Comparison of ENCODE assay signal across 22 cellular contexts in genomic region chr1:30990594-30990993, GRCh38.
DNase-seq lines count a peak whose midpoint lies in the region; ATAC-seq and TF ChIP-seq lines count a peak whose summit lies in the region.
"Had no signal": no experiment of that assay in that cellular context is flagged by ENCODE, and none has a peak within 500 bp of the region (broad histone marks: within the 10 kb centered on the region; RNA-seq: fewer than 3 reads in every experiment).

No MANE protein-coding gene starts in this region.

- H2AFZ ChIP-seq in mammary epithelial cell (ENCODE audit: low read depth, low read length) (no peak overlapping the region), osteoblast (ENCODE audit: low read length) (no peak overlapping the region), neural progenitor cell (replicated peaks) (no peak overlapping the region)

- H3K27me3 Mint-ChIP-seq in MCF 10A (ENCODE audit: insufficient read depth, unreplicated experiment): no peaks in the 10 kb centered on the region
- no peaks in the 10 kb centered on the region for H3K27me3 Mint-ChIP-seq in chondrocyte (ENCODE audit: low read depth)
- H3K27me3 Mint-ChIP-seq in neural progenitor cell (ENCODE audit: insufficient read depth, low read depth): no peaks in the 10 kb centered on the region
- H3K27me3 Mint-ChIP-seq: activated naive CD4-positive, alpha-beta T cell treated with anti-CD3 and anti-CD28 coated beads, Interleukin-2, amount 50 U/mL, for 24 hours; CD8-positive, alpha-beta memory T cell; memory B cell; stimulated activated naive CD8-positive, alpha-beta T cell treated with anti-CD3 and anti-CD28 coated beads, Interleukin-15, Interleukin-2, amounts not matched to agents 100 ng/mL and 50 ng/mL, for 24 hours had no signal

- H3K9me3 ChIP-seq in mammary epithelial cell (replicated peaks; ENCODE audit: insufficient read depth, low read length) (no peaks in the 10 kb centered on the region), osteoblast (ENCODE audit: low read depth, low read length) (no peaks in the 10 kb centered on the region), neural progenitor cell (ENCODE audit: low read depth) (no peaks in the 10 kb centered on the region)
- H3K9me3 ChIP-seq: right atrium auricular region, thyroid gland had no signal

- no peak overlapping the region for H3K9ac ChIP-seq in mammary epithelial cell (ENCODE audit: insufficient read depth, low read length)
- H3K9ac ChIP-seq in neural progenitor cell: no peak overlapping the region

- H4K20me1 ChIP-seq in mammary epithelial cell (ENCODE audit: insufficient read depth, low read length): no peaks in the 10 kb centered on the region
- H4K20me1 ChIP-seq in osteoblast (ENCODE audit: insufficient read depth, low read length): peaks cover 56% of the 10 kb centered on the region
- peaks cover 100% of the 10 kb centered on the region for H4K20me1 ChIP-seq in neural progenitor cell (ENCODE audit: low read depth)

- H3K27ac ChIP-seq in mammary epithelial cell (ENCODE audit: insufficient read depth, low read depth, low read length): no peak overlapping the region
- peak overlapping the region; percentile 52 for H3K27ac ChIP-seq in osteoblast (ENCODE audit: low read depth, low read length)
- H3K27ac ChIP-seq in neural progenitor cell: no peak overlapping the region
- H3K27ac ChIP-seq: right atrium auricular region, thyroid gland had no signal

- H3K4me3 Mint-ChIP-seq in MCF 10A (ENCODE audit: unreplicated experiment): no peak overlapping the region
- no peak overlapping the region for H3K4me3 Mint-ChIP-seq in chondrocyte (ENCODE audit: unreplicated experiment)
- no peak overlapping the region for H3K4me3 Mint-ChIP-seq in neural progenitor cell
- H3K4me3 Mint-ChIP-seq: activated naive CD4-positive, alpha-beta T cell treated with anti-CD3 and anti-CD28 coated beads, Interleukin-2, amount 50 U/mL, for 24 hours; CD8-positive, alpha-beta memory T cell; H9; memory B cell; stimulated activated naive CD8-positive, alpha-beta T cell treated with anti-CD3 and anti-CD28 coated beads, Interleukin-15, Interleukin-2, amounts not matched to agents 100 ng/mL and 50 ng/mL, for 24 hours had no signal

- BruUV-seq in MCF 10A (replicated peaks; lab: Mats Ljungman, UMichigan) (no TSS peak), mammary epithelial cell (replicated peaks; lab: Mats Ljungman, UMichigan) (no TSS peak)

- H3K4me1 ChIP-seq in mammary epithelial cell (ENCODE audit: insufficient read depth, low read length) (no peaks in the 10 kb centered on the region), osteoblast (ENCODE audit: insufficient read depth, low read length) (peaks cover 31% of the 10 kb centered on the region), neural progenitor cell (peaks cover 14% of the 10 kb centered on the region)

- H3K27ac Mint-ChIP-seq in MCF 10A (ENCODE audit: low read depth, unreplicated experiment) (peak overlapping the region; percentile 40), chondrocyte (ENCODE audit: unreplicated experiment) (peak overlapping the region; percentile 89), neural progenitor cell (no peak overlapping the region)
- H3K27ac Mint-ChIP-seq: activated naive CD4-positive, alpha-beta T cell treated with anti-CD3 and anti-CD28 coated beads, Interleukin-2, amount 50 U/mL, for 24 hours; memory B cell; stimulated activated naive CD8-positive, alpha-beta T cell treated with anti-CD3 and anti-CD28 coated beads, Interleukin-15, Interleukin-2, amounts not matched to agents 100 ng/mL and 50 ng/mL, for 24 hours had no signal

- H3K4me2 ChIP-seq in mammary epithelial cell (ENCODE audit: insufficient read depth, low read depth, low read length) (no peak overlapping the region), osteoblast (ENCODE audit: insufficient read depth, low read length) (peak overlapping the region; percentile 5), neural progenitor cell (no peak overlapping the region)

- no peak for DNase-seq in MCF 10A (ENCODE audit: unreplicated experiment)
- no peak for DNase-seq in mammary epithelial cell
- no peak for DNase-seq in chondrocyte (ENCODE audit: low spot score)
- DNase-seq in osteoblast (ENCODE audit: insufficient read length, low spot score, missing footprints): no peak
- DNase-seq in retina: no peak
- no peak for DNase-seq in neural progenitor cell (ENCODE audit: low spot score)
- DNase-seq: activated T-cell treated with anti-CD3 and anti-CD28 coated beads, Interleukin-2, amount 50 U/mL, for 48 hours; aorta; caudate nucleus; CD8-positive, alpha-beta memory T cell; DMS53; H9; NCI-H146; NCI-H2171; NCI-H526; thyroid gland had no signal

- in situ Hi-C loops in mammary epithelial cell (cut with MboI; ENCODE audit: low sequenced_read_pairs in 2 of 2): no loop called here

- TF ChIP-seq CTCF in MCF 10A (IDR thresholded peaks at IDR 0.05; ENCODE audit: unreplicated experiment) (no peak), mammary epithelial cell (conservative IDR thresholded peaks at IDR 0.05 in 1 of 2, IDR thresholded peaks at IDR 0.05 in 1 of 2; ENCODE audit: extremely low read depth in 1 of 2, insufficient read depth in 1 of 2, low read depth in 1 of 2, low read length in 2 of 2) (no peak), chondrocyte (IDR thresholded peaks at IDR 0.05) (no peak), osteoblast (IDR thresholded peaks at IDR 0.05; ENCODE audit: extremely low read depth, low read depth, low read length) (no peak), neural progenitor cell (IDR thresholded peaks at IDR 0.05) (no peak)

- no peaks in the 10 kb centered on the region for H3K27me3 ChIP-seq in mammary epithelial cell (ENCODE audit: insufficient read depth, low read length)
- no peaks in the 10 kb centered on the region for H3K27me3 ChIP-seq in osteoblast (ENCODE audit: insufficient read depth, low read length)
- H3K27me3 ChIP-seq in neural progenitor cell: no peaks in the 10 kb centered on the region
- H3K27me3 ChIP-seq: right atrium auricular region, thyroid gland had no signal

- H3K4me3 ChIP-seq in mammary epithelial cell (replicated peaks in 1 of 3; ENCODE audit: insufficient read depth in 1 of 3, low read depth in 2 of 3, low read length in 3 of 3): no peak overlapping the region
- no peak overlapping the region for H3K4me3 ChIP-seq in osteoblast (ENCODE audit: insufficient read depth, low read length)
- no peak overlapping the region for H3K4me3 ChIP-seq in neural progenitor cell
- H3K4me3 ChIP-seq: right atrium auricular region, thyroid gland had no signal

- CTCF ChIA-PET in MCF 10A (lab: Yijun Ruan, JAX) (interaction anchor here (0.6 kb wide), 1 partner anchor 172 kb away, joined by 3 read pairs; no protein-coding TSS in a partner anchor), mammary epithelial cell (lab: Charles Lee; ENCODE audit: low non-redundant PET) (no interaction called here)

- dilution Hi-C loops in mammary epithelial cell (cut with HindIII; ENCODE audit: low sequenced_read_pairs): no loop called here

- WGBS in mammary epithelial cell (ENCODE audit: low coverage, missing lambda C conversion rate): 89% methylated on average over 3 of the region's 3 CpGs

- peaks cover 48% of the 10 kb centered on the region for H3F3A ChIP-seq in neural progenitor cell (ENCODE audit: low read depth)

- intact Hi-C loops in MCF 10A (cut with micrococcal nuclease) (no loop called here), mammary epithelial cell (cut with micrococcal nuclease) (no loop called here)

- H3K9me3 Mint-ChIP-seq in MCF 10A (ENCODE audit: unreplicated experiment): no peaks in the 10 kb centered on the region
- H3K9me3 Mint-ChIP-seq in chondrocyte (ENCODE audit: low read depth): no peaks in the 10 kb centered on the region
- H3K9me3 Mint-ChIP-seq in neural progenitor cell: no peaks in the 10 kb centered on the region
- H3K9me3 Mint-ChIP-seq: activated naive CD4-positive, alpha-beta T cell treated with anti-CD3 and anti-CD28 coated beads, Interleukin-2, amount 50 U/mL, for 24 hours; CD8-positive, alpha-beta memory T cell; H9; stimulated activated naive CD8-positive, alpha-beta T cell treated with anti-CD3 and anti-CD28 coated beads, Interleukin-15, Interleukin-2, amounts not matched to agents 100 ng/mL and 50 ng/mL, for 24 hours had no signal

- ATAC-seq in HG03025 (IDR thresholded peaks at IDR 0.05; ENCODE audit: low FRiP score, unreplicated experiment): no peak
- ATAC-seq in HG03469 (IDR thresholded peaks at IDR 0.05; ENCODE audit: unreplicated experiment): no peak

- POLR2A ChIA-PET in MCF 10A (lab: Yijun Ruan, JAX): interaction anchor here (0.8 to 1.8 kb wide), 2 partner anchors 9 to 16 kb away, joined by 5 to 10 read pairs; no protein-coding TSS in a partner anchor

- peaks cover 15% of the 10 kb centered on the region for H3K36me3 ChIP-seq in mammary epithelial cell (ENCODE audit: insufficient read depth, low read length)
- peaks cover 19% of the 10 kb centered on the region for H3K36me3 ChIP-seq in osteoblast (ENCODE audit: insufficient read depth, low read length)
- H3K36me3 ChIP-seq in neural progenitor cell: peaks cover 16% of the 10 kb centered on the region

- H3K4me1 Mint-ChIP-seq in MCF 10A (ENCODE audit: insufficient read depth, unreplicated experiment): peaks cover 39% of the 10 kb centered on the region
- peaks cover 62% of the 10 kb centered on the region for H3K4me1 Mint-ChIP-seq in chondrocyte (ENCODE audit: low read depth)
- H3K4me1 Mint-ChIP-seq in neural progenitor cell: peaks cover 8% of the 10 kb centered on the region

- H3K79me2 ChIP-seq in mammary epithelial cell (ENCODE audit: insufficient read depth, low read length) (peaks cover 96% of the 10 kb centered on the region), osteoblast (ENCODE audit: insufficient read depth, low read length) (peaks cover 95% of the 10 kb centered on the region), neural progenitor cell (ENCODE audit: low read depth) (peaks cover 100% of the 10 kb centered on the region)

- H3K36me3 Mint-ChIP-seq in MCF 10A (ENCODE audit: insufficient read depth, unreplicated experiment) (peaks cover 68% of the 10 kb centered on the region), chondrocyte (ENCODE audit: low read depth) (peaks cover 7% of the 10 kb centered on the region), neural progenitor cell (peaks cover 46% of the 10 kb centered on the region)
